ENCODE assay signal across 1 cellular context in the genomic region with DNA sequence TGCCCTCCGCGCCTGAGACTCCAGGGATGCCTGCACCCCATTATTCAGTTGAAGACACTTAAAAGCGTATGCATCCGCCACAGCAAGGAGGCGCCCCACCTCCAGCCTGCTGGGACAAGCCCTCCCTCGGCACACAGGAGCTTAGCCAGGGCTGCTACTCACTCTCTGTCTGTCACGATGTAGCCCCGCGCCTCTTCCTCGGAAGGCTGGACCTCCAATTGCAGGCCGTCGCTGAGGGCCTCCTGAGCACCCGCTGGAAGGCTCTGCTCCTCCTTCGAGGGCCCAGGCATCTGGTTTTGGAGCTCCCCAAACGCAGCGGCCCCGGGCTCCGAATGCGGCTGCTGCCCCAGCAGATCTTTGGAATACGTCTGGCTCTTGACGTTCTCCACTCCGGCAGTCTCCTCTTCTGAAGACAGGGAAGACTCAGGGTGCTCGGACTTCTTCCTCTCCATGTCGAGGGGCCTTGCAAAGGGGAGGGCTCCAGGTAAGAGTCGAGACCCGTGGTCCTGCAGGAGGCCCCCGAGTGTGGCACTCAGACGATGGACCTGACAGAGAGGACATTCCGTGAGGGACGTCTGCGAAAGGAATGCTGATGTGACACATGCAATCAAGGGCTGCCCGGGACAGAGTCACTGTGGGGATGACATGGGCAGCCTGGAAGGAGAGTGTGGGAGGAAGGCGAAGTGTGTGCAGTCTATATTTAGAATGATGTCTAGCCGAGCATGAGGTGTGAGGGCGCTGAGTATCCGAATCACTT.
TF ChIP-seq lines count a peak whose summit lies in the region.

No MANE protein-coding gene starts in this region.

TF ChIP-seq in K562, 482 proteins besides CTCF, POLR2A, EP300 and RAD21 (continued from another document):
- TF ChIP-seq, protein P1, sequence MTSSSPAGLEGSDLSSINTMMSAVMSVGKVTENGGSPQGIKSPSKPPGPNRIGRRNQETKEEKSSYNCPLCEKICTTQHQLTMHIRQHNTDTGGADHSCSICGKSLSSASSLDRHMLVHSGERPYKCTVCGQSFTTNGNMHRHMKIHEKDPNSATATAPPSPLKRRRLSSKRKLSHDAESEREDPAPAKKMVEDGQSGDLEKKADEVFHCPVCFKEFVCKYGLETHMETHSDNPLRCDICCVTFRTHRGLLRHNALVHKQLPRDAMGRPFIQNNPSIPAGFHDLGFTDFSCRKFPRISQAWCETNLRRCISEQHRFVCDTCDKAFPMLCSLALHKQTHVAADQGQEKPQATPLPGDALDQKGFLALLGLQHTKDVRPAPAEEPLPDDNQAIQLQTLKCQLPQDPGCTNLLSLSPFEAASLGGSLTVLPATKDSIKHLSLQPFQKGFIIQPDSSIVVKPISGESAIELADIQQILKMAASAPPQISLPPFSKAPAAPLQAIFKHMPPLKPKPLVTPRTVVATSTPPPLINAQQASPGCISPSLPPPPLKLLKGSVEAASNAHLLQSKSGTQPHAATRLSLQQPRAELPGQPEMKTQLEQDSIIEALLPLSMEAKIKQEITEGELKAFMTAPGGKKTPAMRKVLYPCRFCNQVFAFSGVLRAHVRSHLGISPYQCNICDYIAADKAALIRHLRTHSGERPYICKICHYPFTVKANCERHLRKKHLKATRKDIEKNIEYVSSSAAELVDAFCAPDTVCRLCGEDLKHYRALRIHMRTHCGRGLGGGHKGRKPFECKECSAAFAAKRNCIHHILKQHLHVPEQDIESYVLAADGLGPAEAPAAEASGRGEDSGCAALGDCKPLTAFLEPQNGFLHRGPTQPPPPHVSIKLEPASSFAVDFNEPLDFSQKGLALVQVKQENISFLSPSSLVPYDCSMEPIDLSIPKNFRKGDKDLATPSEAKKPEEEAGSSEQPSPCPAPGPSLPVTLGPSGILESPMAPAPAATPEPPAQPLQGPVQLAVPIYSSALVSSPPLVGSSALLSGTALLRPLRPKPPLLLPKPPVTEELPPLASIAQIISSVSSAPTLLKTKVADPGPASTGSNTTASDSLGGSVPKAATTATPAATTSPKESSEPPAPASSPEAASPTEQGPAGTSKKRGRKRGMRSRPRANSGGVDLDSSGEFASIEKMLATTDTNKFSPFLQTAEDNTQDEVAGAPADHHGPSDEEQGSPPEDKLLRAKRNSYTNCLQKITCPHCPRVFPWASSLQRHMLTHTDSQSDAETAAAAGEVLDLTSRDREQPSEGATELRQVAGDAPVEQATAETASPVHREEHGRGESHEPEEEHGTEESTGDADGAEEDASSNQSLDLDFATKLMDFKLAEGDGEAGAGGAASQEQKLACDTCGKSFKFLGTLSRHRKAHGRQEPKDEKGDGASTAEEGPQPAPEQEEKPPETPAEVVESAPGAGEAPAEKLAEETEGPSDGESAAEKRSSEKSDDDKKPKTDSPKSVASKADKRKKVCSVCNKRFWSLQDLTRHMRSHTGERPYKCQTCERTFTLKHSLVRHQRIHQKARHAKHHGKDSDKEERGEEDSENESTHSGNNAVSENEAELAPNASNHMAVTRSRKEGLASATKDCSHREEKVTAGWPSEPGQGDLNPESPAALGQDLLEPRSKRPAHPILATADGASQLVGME (CRISPR knock-in tag; IDR thresholded peaks at IDR 0.05), result no peak
- TF ChIP-seq PRPF4 (IDR thresholded peaks at IDR 0.05; ENCODE audit: insufficient read depth, low read depth, low read length, poor library complexity, severe bottlenecking) (no peak), ETV5 (CRISPR knock-in tag; IDR thresholded peaks at IDR 0.05; ENCODE audit: low read depth) (no peak), EWSR1 (IDR thresholded peaks at IDR 0.05; ENCODE audit: borderline replicate concordance, low read depth, partially characterized antibody) (no peak), BCL6 (CRISPR knock-in tag; IDR thresholded peaks at IDR 0.05) (no peak), TAF1 (IDR thresholded peaks at IDR 0.05; ENCODE audit: control insufficient read depth, extremely low read depth, insufficient read depth, low read length, severe bottlenecking) (no peak), BMI1 (IDR thresholded peaks at IDR 0.05; ENCODE audit: low read length) (no peak), TRIM24 (IDR thresholded peaks at IDR 0.05) (no peak), SIX5 (IDR thresholded peaks at IDR 0.05; ENCODE audit: borderline replicate concordance in 1 of 2, insufficient read depth in 1 of 2, low read depth in 1 of 2, low read length in 2 of 2) (no peak), NONO (IDR thresholded peaks at IDR 0.05; ENCODE audit: low read depth in 2 of 2, low read length in 1 of 2) (no peak)
- TF ChIP-seq, protein P2, sequence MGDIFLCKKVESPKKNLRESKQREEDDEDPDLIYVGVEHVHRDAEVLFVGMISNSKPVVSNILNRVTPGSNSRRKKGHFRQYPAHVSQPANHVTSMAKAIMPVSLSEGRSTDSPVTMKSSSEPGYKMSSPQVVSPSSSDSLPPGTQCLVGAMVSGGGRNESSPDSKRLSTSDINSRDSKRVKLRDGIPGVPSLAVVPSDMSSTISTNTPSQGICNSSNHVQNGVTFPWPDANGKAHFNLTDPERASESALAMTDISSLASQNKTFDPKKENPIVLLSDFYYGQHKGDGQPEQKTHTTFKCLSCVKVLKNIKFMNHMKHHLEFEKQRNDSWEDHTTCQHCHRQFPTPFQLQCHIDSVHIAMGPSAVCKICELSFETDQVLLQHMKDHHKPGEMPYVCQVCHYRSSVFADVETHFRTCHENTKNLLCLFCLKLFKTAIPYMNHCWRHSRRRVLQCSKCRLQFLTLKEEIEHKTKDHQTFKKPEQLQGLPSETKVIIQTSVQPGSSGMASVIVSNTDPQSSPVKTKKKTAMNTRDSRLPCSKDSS (IDR thresholded peaks at IDR 0.05; ENCODE audit: low read depth, partially characterized antibody), result no peak
- TF ChIP-seq, protein P3, sequence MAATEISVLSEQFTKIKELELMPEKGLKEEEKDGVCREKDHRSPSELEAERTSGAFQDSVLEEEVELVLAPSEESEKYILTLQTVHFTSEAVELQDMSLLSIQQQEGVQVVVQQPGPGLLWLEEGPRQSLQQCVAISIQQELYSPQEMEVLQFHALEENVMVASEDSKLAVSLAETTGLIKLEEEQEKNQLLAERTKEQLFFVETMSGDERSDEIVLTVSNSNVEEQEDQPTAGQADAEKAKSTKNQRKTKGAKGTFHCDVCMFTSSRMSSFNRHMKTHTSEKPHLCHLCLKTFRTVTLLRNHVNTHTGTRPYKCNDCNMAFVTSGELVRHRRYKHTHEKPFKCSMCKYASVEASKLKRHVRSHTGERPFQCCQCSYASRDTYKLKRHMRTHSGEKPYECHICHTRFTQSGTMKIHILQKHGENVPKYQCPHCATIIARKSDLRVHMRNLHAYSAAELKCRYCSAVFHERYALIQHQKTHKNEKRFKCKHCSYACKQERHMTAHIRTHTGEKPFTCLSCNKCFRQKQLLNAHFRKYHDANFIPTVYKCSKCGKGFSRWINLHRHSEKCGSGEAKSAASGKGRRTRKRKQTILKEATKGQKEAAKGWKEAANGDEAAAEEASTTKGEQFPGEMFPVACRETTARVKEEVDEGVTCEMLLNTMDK (IDR thresholded peaks at IDR 0.05; ENCODE audit: borderline replicate concordance, insufficient read depth, low read depth, low read length, poor library complexity, severe bottlenecking), result no peak
- TF ChIP-seq, protein P4, sequence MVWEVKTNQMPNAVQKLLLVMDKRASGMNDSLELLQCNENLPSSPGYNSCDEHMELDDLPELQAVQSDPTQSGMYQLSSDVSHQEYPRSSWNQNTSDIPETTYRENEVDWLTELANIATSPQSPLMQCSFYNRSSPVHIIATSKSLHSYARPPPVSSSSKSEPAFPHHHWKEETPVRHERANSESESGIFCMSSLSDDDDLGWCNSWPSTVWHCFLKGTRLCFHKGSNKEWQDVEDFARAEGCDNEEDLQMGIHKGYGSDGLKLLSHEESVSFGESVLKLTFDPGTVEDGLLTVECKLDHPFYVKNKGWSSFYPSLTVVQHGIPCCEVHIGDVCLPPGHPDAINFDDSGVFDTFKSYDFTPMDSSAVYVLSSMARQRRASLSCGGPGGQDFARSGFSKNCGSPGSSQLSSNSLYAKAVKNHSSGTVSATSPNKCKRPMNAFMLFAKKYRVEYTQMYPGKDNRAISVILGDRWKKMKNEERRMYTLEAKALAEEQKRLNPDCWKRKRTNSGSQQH (CRISPR knock-in tag; IDR thresholded peaks at IDR 0.05), result no peak
TF ChIP-seq in K562: peak in this region for 0.
